ENCODE assay signal across 21 cellular contexts in genomic region chr16:17970816-17971291, GRCh38.
A peak's percentile ranks its signal among the peaks of the same experiment; 100 is the strongest.
DNase-seq lines count a peak whose midpoint lies in the region; ATAC-seq and TF ChIP-seq lines count a peak whose summit lies in the region.
"Had no signal": no experiment of that assay in that cellular context is flagged by ENCODE, and none has a peak within 500 bp of the region (broad histone marks: within the 10 kb centered on the region; RNA-seq: fewer than 3 reads in every experiment).

No MANE protein-coding gene starts in this region.

- H4K91ac ChIP-seq in H9 (ENCODE audit: insufficient read length, low read depth, low read length): no peak overlapping the region

- no peak overlapping the region for H3K18ac ChIP-seq in H9 (ENCODE audit: insufficient read length, low read depth, low read length)

- H3K27ac ChIP-seq in DOHH2 (ENCODE audit: low read depth, low read length): no peak overlapping the region
- no peak overlapping the region for H3K27ac ChIP-seq in H9 (ENCODE audit: insufficient read length, low read depth, low read length)
- H3K27ac ChIP-seq: BLaER1, SK-N-MC had no signal

- H4K20me1 ChIP-seq in DOHH2 (ENCODE audit: control insufficient read depth, insufficient read depth, low read depth, low read length): no peaks in the 10 kb centered on the region
- H4K20me1 ChIP-seq in H9 (ENCODE audit: control insufficient read depth, insufficient read depth, insufficient read length): no peaks in the 10 kb centered on the region
- H4K20me1 ChIP-seq: BLaER1 had no signal

- H3K4me2 ChIP-seq in DOHH2 (ENCODE audit: low read length) (no peak overlapping the region), H9 (ENCODE audit: insufficient read depth, insufficient read length, low read length) (no peak overlapping the region)
- H3K4me2 ChIP-seq: BLaER1 had no signal

- H3K79me2 ChIP-seq in DOHH2 (ENCODE audit: control insufficient read depth, low read length) (no peaks in the 10 kb centered on the region), H9 (ENCODE audit: insufficient read depth, low read length) (no peaks in the 10 kb centered on the region)

- no peak overlapping the region for H3K27ac Mint-ChIP-seq in H9
- H3K27ac Mint-ChIP-seq in chondrocyte (ENCODE audit: unreplicated experiment): no peak overlapping the region
- H3K27ac Mint-ChIP-seq: activated CD4-positive, alpha-beta memory T cell treated with anti-CD3 and anti-CD28 coated beads for 36 hours; activated T-helper 1 cell treated with anti-CD3 and anti-CD28 coated beads, Interleukin-12 subunit alpha, Interleukin-12 subunit beta, Interleukin-2, Interleukin-4 antibody, amounts not matched to agents 30 ng/mL and 10 ng/mL and 1 ng/mL, durations not matched to agents 14 hours and 24 hours and 36 hours; IgD-negative memory B cell; natural killer cell had no signal

- H3K27me3 Mint-ChIP-seq in H9 (ENCODE audit: low read depth) (no peaks in the 10 kb centered on the region; the same call in 1 of the 2 replicates), chondrocyte (ENCODE audit: low read depth) (no peaks in the 10 kb centered on the region)

- H3K4me3 ChIP-seq in DOHH2 (ENCODE audit: low read length): no peak overlapping the region
- no peak overlapping the region for H3K4me3 ChIP-seq in fibroblast of mammary gland (ENCODE audit: control insufficient read depth, low read depth, low read length)
- H3K4me3 ChIP-seq: BLaER1, GM12878, SK-N-MC had no signal

- ATAC-seq in sciatic nerve: peak; percentile 91
- ATAC-seq in GM21360 (IDR thresholded peaks at IDR 0.05; ENCODE audit: unreplicated experiment): no peak
- ATAC-seq: GM12878, natural killer cell, PC-3 had no signal

- H3K23ac ChIP-seq in H9 (ENCODE audit: insufficient read length, low read depth, low read length): no peak overlapping the region

- H3K9me3 Mint-ChIP-seq in H9: peaks cover 9% of the 10 kb centered on the region in 2 experiments; a peak in 4 of 5 replicates
- peaks cover 16% of the 10 kb centered on the region for H3K9me3 Mint-ChIP-seq in chondrocyte (ENCODE audit: low read depth)
- H3K9me3 Mint-ChIP-seq: activated CD4-positive, alpha-beta memory T cell treated with anti-CD3 and anti-CD28 coated beads for 36 hours; activated T-helper 1 cell treated with anti-CD3 and anti-CD28 coated beads, Interleukin-12 subunit alpha, Interleukin-12 subunit beta, Interleukin-2, Interleukin-4 antibody, amounts not matched to agents 30 ng/mL and 10 ng/mL and 1 ng/mL, durations not matched to agents 14 hours and 24 hours and 36 hours had no signal

- WGBS in H9 (ENCODE audit: extremely low coverage, insufficient read length, low lambda C conversion rate): no CpG with 5 or more reads among the region's 3 CpGs

- no peaks in the 10 kb centered on the region for H3K9me2 ChIP-seq in DOHH2 (replicated peaks; ENCODE audit: control insufficient read depth, low read length)

- H2AFZ ChIP-seq in H9 (ENCODE audit: low read length): no peak overlapping the region

- no peaks in the 10 kb centered on the region for H3K36me3 ChIP-seq in DOHH2 (ENCODE audit: control insufficient read depth, low read length)
- H3K36me3 ChIP-seq: BLaER1 had no signal

- H3K79me1 ChIP-seq in H9 (ENCODE audit: insufficient read depth, low read depth, low read length, poor library complexity, severe bottlenecking): no peaks in the 10 kb centered on the region

- no peak for DNase-seq in H9
- peak; percentile 22 for DNase-seq in fibroblast of mammary gland (ENCODE audit: low read depth)
- no peak for DNase-seq in sciatic nerve (ENCODE audit: low spot score)
- DNase-seq in NCI-H2196 treated with DMSO at 0.1 percent for 48 hours (lab: John Stamatoyannopoulos, UW; ENCODE audit: unreplicated experiment): no peak
- no peak for DNase-seq in chondrocyte (ENCODE audit: low spot score)
- DNase-seq in AG08396 (ENCODE audit: low spot score): no peak
- DNase-seq: activated CD4-positive, alpha-beta memory T cell treated with anti-CD3 and anti-CD28 coated beads for 36 hours; central memory CD4-positive, alpha-beta T cell; DMS79; effector memory CD4-positive, alpha-beta T cell; natural killer cell; NCI-H1048; PC-3; substantia nigra had no signal

- H3K4me3 Mint-ChIP-seq in H9 (no peak overlapping the region), chondrocyte (ENCODE audit: unreplicated experiment) (no peak overlapping the region)
- H3K4me3 Mint-ChIP-seq: activated CD4-positive, alpha-beta memory T cell treated with anti-CD3 and anti-CD28 coated beads for 36 hours; activated T-helper 1 cell treated with anti-CD3 and anti-CD28 coated beads, Interleukin-12 subunit alpha, Interleukin-12 subunit beta, Interleukin-2, Interleukin-4 antibody, amounts not matched to agents 30 ng/mL and 10 ng/mL and 1 ng/mL, durations not matched to agents 14 hours and 24 hours and 36 hours; IgD-negative memory B cell; natural killer cell had no signal

- intact Hi-C loops in sciatic nerve (cut with DNase I): no loop called here

- H2BK15ac ChIP-seq in H9 (ENCODE audit: low read depth, low read length): no peak overlapping the region

- H2AK5ac ChIP-seq in H9 (ENCODE audit: insufficient read length, low read length): no peak overlapping the region

- H3K36me3 Mint-ChIP-seq in H9 (ENCODE audit: insufficient read depth in 1 of 3, low read depth in 3 of 3) (peaks cover 1 to 7% (median 3%) of the 10 kb centered on the region in 3 experiments; a peak in 4 of 7 replicates), chondrocyte (ENCODE audit: low read depth) (no peaks in the 10 kb centered on the region)
- H3K36me3 Mint-ChIP-seq: activated CD4-positive, alpha-beta memory T cell treated with anti-CD3 and anti-CD28 coated beads for 36 hours; IgD-negative memory B cell; natural killer cell had no signal

- H3K9me3 ChIP-seq in DOHH2 (ENCODE audit: control insufficient read depth, insufficient read depth, low read length): no peaks in the 10 kb centered on the region; the same call in 1 of the 2 replicates
- no peaks in the 10 kb centered on the region for H3K9me3 ChIP-seq in H9 (ENCODE audit: control insufficient read depth, low read depth, low read length)
- H3K9me3 ChIP-seq: BLaER1 had no signal

- no peak overlapping the region for H2BK20ac ChIP-seq in H9 (ENCODE audit: low read depth, low read length, poor library complexity, severe bottlenecking)

- peak; percentile 21 for TF ChIP-seq CTCF in DOHH2 (IDR thresholded peaks at IDR 0.05; ENCODE audit: low read depth, low read length, poor library complexity, severe bottlenecking)
- TF ChIP-seq CTCF in H9 (conservative IDR thresholded peaks at IDR 0.05): peak; percentile 62
- TF ChIP-seq CTCF in fibroblast of mammary gland (conservative IDR thresholded peaks at IDR 0.05; ENCODE audit: control insufficient read depth, insufficient read depth, low read depth, low read length): peak; percentile 14
- no peak for TF ChIP-seq CTCF in chondrocyte (IDR thresholded peaks at IDR 0.05)

- H3K56ac ChIP-seq in H9 (ENCODE audit: insufficient read length, low read depth, low read length): no peak overlapping the region

- H3F3A ChIP-seq in DOHH2 (ENCODE audit: control insufficient read depth, insufficient read depth): no peaks in the 10 kb centered on the region

- no peak overlapping the region for H3T11ph ChIP-seq in H9 (ENCODE audit: low read length)

- H3K14ac ChIP-seq in H9 (ENCODE audit: insufficient read depth, low read length): no peak overlapping the region

- H3K4me1 Mint-ChIP-seq in H9 (peaks cover 20 to 22% of the 10 kb centered on the region in 2 experiments), chondrocyte (ENCODE audit: low read depth) (no peaks in the 10 kb centered on the region)
- H3K4me1 Mint-ChIP-seq: IgD-negative memory B cell, natural killer cell had no signal

- no peak overlapping the region for H4K5ac ChIP-seq in H9 (ENCODE audit: insufficient read length, low read depth, low read length)

- H3K27me3 ChIP-seq in DOHH2 (ENCODE audit: control insufficient read depth, low read length): no peaks in the 10 kb centered on the region
- no peaks in the 10 kb centered on the region; the same call in 1 of the 2 replicates for H3K27me3 ChIP-seq in H9 (ENCODE audit: insufficient read depth, low read length)
- H3K27me3 ChIP-seq: BLaER1 had no signal

- H3K4me1 ChIP-seq in DOHH2 (ENCODE audit: control insufficient read depth, low read length) (no peaks in the 10 kb centered on the region), H9 (ENCODE audit: insufficient read depth, low read length) (no peaks in the 10 kb centered on the region; the same call in 1 of the 2 replicates)
- H3K4me1 ChIP-seq: BLaER1 had no signal

- H2BK12ac ChIP-seq in H9 (ENCODE audit: insufficient read length, low read depth, low read length): no peak overlapping the region

- H2BK120ac ChIP-seq in H9 (ENCODE audit: low read depth, low read length, poor library complexity, severe bottlenecking): no peak overlapping the region

- no peaks in the 10 kb centered on the region for H3K23me2 ChIP-seq in H9 (ENCODE audit: insufficient read length, low read depth, low read length, poor library complexity, severe bottlenecking)

- no peak overlapping the region for H3K4ac ChIP-seq in H9 (ENCODE audit: low read depth, low read length)

- H2BK5ac ChIP-seq in H9 (ENCODE audit: insufficient read length, low read length): no peak overlapping the region

- no peak overlapping the region for H3K9ac ChIP-seq in H9 (ENCODE audit: extremely low read depth, insufficient read length, low read length)
- H3K9ac ChIP-seq: BLaER1 had no signal

- no peak overlapping the region for H4K8ac ChIP-seq in H9 (replicated peaks; ENCODE audit: insufficient read length, low read depth, low read length)
